In the genomic region with DNA sequence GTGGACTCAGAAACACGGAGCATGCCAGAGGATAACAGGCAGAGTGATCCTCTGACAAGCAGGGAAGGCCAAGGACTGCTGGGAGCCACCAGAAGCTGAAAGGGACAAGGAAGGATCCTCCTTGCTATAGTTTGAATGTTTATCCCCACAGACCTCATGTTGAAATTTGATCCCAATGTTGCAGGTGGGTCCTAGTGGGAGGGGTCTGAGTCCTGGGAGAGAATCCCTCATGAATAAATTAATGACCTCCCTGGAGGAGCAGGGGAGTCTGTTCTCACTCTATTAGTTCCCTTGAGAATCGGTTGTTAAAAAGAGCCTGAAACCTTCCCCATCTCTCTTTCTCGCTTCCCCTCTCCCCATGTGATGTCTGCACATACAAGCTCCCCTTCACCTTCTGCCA, we compare ENCODE assay signal across 17 cellular contexts.
DNase-seq lines count a peak whose midpoint lies in the region; ATAC-seq and TF ChIP-seq lines count a peak whose summit lies in the region.
"Had no signal": no experiment of that assay in that cellular context is flagged by ENCODE, and none has a peak within 500 bp of the region (broad histone marks: within the 10 kb centered on the region; RNA-seq: fewer than 3 reads in every experiment).

No MANE protein-coding gene starts in this region.

- H3K4me3 ChIP-seq in thyroid gland (replicated peaks in 1 of 3): no peak overlapping the region
- H3K4me3 ChIP-seq: HAP-1 had no signal

- DNase-seq in COLO668 (lab: John Stamatoyannopoulos, UW; ENCODE audit: unreplicated experiment) (peak; percentile 20), NCI-H1436 treated with DMSO at 0.1 percent for 48 hours (lab: John Stamatoyannopoulos, UW) (peak; percentile 60), NCI-H69 (lab: John Stamatoyannopoulos, UW) (peak; percentile 76), iPS-NIHi11 (ENCODE audit: low spot score) (peak; percentile 35), thyroid gland (no peak)
- no peak for DNase-seq in activated CD8-positive, alpha-beta memory T cell treated with anti-CD3 and anti-CD28 coated beads, Interleukin-2, amount 50 U/mL, for 4 hours
- DNase-seq in activated T-helper 2 cell treated with anti-CD3 and anti-CD28 coated beads, Interferon-gamma antibody, Interleukin-2, Interleukin-4, amounts not matched to agents 10 μg/mL and 5 μg/mL and 100 μg/mL, durations not matched to agents 14 hours and 24 hours and 36 hours (ENCODE audit: low spot score): no peak
- DNase-seq: COR-L47, DMS153, NCI-H1417 treated with DMSO at 0.1 percent for 48 hours, NCI-H2081, NCI-H446, SIG-M5 had no signal

- peaks cover 1% of the 10 kb centered on the region for H3K27me3 Mint-ChIP-seq in activated T-helper 2 cell treated with anti-CD3 and anti-CD28 coated beads, Interferon-gamma antibody, Interleukin-2, Interleukin-4, amounts not matched to agents 10 μg/mL and 5 μg/mL and 100 μg/mL, durations not matched to agents 14 hours and 24 hours and 36 hours (ENCODE audit: low read depth)

- WGBS in thyroid gland, 2 donors: 27 to 37% methylated on average over 3 of the region's 3 CpGs

- H3K27ac Mint-ChIP-seq in activated T-helper 2 cell treated with anti-CD3 and anti-CD28 coated beads, Interferon-gamma antibody, Interleukin-2, Interleukin-4, amounts not matched to agents 10 μg/mL and 5 μg/mL and 100 μg/mL, durations not matched to agents 14 hours and 24 hours and 36 hours: no peak overlapping the region
- H3K27ac Mint-ChIP-seq: CD14-positive monocyte had no signal

- no peaks in the 10 kb centered on the region for H3K36me3 Mint-ChIP-seq in activated T-helper 2 cell treated with anti-CD3 and anti-CD28 coated beads, Interferon-gamma antibody, Interleukin-2, Interleukin-4, amounts not matched to agents 10 μg/mL and 5 μg/mL and 100 μg/mL, durations not matched to agents 14 hours and 24 hours and 36 hours (ENCODE audit: low read depth)
- H3K36me3 Mint-ChIP-seq: CD14-positive monocyte had no signal

- no peak for TF ChIP-seq POLR2A in thyroid gland (IDR thresholded peaks at IDR 0.05)

- TF ChIP-seq CTCF in thyroid gland (IDR thresholded peaks at IDR 0.05): no peak

- no peaks in the 10 kb centered on the region for H3K36me3 ChIP-seq in thyroid gland
- H3K36me3 ChIP-seq: HAP-1 had no signal

- intact Hi-C loops in thyroid gland (cut with DNase I): no loop called here
- intact Hi-C loops in activated T-helper 2 cell treated with anti-CD3 and anti-CD28 coated beads, Interferon-gamma antibody, Interleukin-2, Interleukin-4, amounts not matched to agents 10 μg/mL and 5 μg/mL and 100 μg/mL, durations not matched to agents 14 hours and 24 hours and 36 hours (cut with micrococcal nuclease): no loop called here

- no peaks in the 10 kb centered on the region for H3K27me3 ChIP-seq in thyroid gland

- H3K4me1 ChIP-seq in thyroid gland: no peaks in the 10 kb centered on the region
- H3K4me1 ChIP-seq: HAP-1 had no signal

- H3K9me3 Mint-ChIP-seq in activated T-helper 2 cell treated with anti-CD3 and anti-CD28 coated beads, Interferon-gamma antibody, Interleukin-2, Interleukin-4, amounts not matched to agents 10 μg/mL and 5 μg/mL and 100 μg/mL, durations not matched to agents 14 hours and 24 hours and 36 hours: no peaks in the 10 kb centered on the region

- peaks cover 7% of the 10 kb centered on the region for H3K4me1 Mint-ChIP-seq in activated T-helper 2 cell treated with anti-CD3 and anti-CD28 coated beads, Interferon-gamma antibody, Interleukin-2, Interleukin-4, amounts not matched to agents 10 μg/mL and 5 μg/mL and 100 μg/mL, durations not matched to agents 14 hours and 24 hours and 36 hours (ENCODE audit: low read depth)
- H3K4me1 Mint-ChIP-seq: CD14-positive monocyte had no signal

- H3K9me3 ChIP-seq in thyroid gland: no peaks in the 10 kb centered on the region
- H3K9me3 ChIP-seq: HAP-1 had no signal

- no peak overlapping the region for H3K4me3 Mint-ChIP-seq in activated T-helper 2 cell treated with anti-CD3 and anti-CD28 coated beads, Interferon-gamma antibody, Interleukin-2, Interleukin-4, amounts not matched to agents 10 μg/mL and 5 μg/mL and 100 μg/mL, durations not matched to agents 14 hours and 24 hours and 36 hours (ENCODE audit: low read depth)
- H3K4me3 Mint-ChIP-seq: CD14-positive monocyte had no signal

- H3K27ac ChIP-seq in thyroid gland: no peak overlapping the region
- H3K27ac ChIP-seq: HL-60 had no signal

- no peak for ATAC-seq in HG03175 (IDR thresholded peaks at IDR 0.05; ENCODE audit: unreplicated experiment)

Comparison
In these comparisons a context has a peak if more than half of its experiments do, and no peak if none do; other contexts are left out.
1. DNase-seq: peak in COLO668 (single experiment), NCI-H1436 treated with DMSO at 0.1 percent for 48 hours (single experiment), NCI-H69 (single experiment) and iPS-NIHi11 (single experiment); none in activated CD8-positive, alpha-beta memory T cell treated with anti-CD3 and anti-CD28 coated beads, Interleukin-2, amount 50 U/mL, for 4 hours (single experiment), thyroid gland (0 of 2) and activated T-helper 2 cell treated with anti-CD3 and anti-CD28 coated beads, Interferon-gamma antibody, Interleukin-2, Interleukin-4, amounts not matched to agents 10 μg/mL and 5 μg/mL and 100 μg/mL, durations not matched to agents 14 hours and 24 hours and 36 hours (single experiment).